Comparison of ENCODE assay signal across 16 cellular contexts in the genomic region with DNA sequence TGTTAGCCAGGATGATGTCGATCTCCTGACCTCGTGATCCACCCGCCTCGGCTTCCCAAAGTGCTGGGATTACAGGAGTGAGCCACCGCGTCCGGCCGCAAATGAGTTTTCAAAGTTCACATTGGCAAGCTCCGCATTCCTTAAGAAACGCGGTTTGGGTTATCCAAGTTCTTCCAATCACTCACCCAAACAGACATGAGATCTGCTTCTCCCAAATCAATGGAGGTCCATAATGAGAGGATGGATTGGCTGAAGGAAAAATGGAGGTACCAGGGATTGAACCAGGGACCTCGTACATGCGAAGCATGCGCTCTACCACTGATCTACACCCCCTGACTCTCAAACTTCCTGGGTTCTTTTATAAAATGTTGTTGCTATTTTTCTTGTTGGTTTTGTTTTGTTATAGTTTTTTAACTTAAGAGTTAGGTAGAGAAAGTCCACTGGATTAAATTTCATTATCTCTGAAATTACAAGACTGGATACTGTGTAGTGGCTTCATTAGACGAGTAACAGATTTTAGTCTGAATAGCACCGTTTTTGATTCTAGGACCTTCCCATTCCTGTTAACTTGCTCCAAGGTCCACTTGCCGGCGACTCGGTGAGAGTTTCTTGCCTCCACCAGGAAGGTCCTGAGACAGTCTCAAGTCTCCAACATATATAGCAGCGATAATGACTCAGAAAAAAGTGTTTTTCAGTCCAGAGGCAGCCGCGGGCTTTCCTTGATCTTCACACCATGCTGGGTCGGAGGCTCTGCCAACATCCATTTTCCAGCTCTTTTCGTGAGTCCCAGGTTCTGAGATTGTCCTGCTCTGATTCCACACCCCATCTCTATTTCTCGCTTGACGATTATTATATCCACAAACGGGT.
A peak's percentile ranks its signal among the peaks of the same experiment; 100 is the strongest.
DNase-seq lines count a peak whose midpoint lies in the region; ATAC-seq and TF ChIP-seq lines count a peak whose summit lies in the region.
"Had no signal": no experiment of that assay in that cellular context is flagged by ENCODE, and none has a peak within 500 bp of the region (broad histone marks: within the 10 kb centered on the region; RNA-seq: fewer than 3 reads in every experiment).

No MANE protein-coding gene starts in this region.

- H3K79me2 ChIP-seq in mammary epithelial cell (ENCODE audit: insufficient read depth, low read length): no peaks in the 10 kb centered on the region
- H3K79me2 ChIP-seq in fibroblast of lung (ENCODE audit: control insufficient read depth, insufficient read depth, low read length): no peaks in the 10 kb centered on the region

- no peak overlapping the region for H3K9ac ChIP-seq in mammary epithelial cell (ENCODE audit: insufficient read depth, low read length)
- no peak overlapping the region for H3K9ac ChIP-seq in fibroblast of lung (ENCODE audit: insufficient read depth, low read length)
- H3K9ac ChIP-seq in skeletal muscle satellite cell (ENCODE audit: low read depth, low read length): no peak overlapping the region

- POLR2A ChIA-PET in MCF 10A (lab: Yijun Ruan, JAX): no interaction called here

- H3K4me3 Mint-ChIP-seq in MCF 10A (ENCODE audit: unreplicated experiment): no peak overlapping the region
- H3K4me3 Mint-ChIP-seq: stimulated activated effector memory CD8-positive, alpha-beta T cell treated with anti-CD3 and anti-CD28 coated beads, Interleukin-12 subunit alpha, Interleukin-12 subunit beta, amount 100 ng/mL, for 72 hours had no signal

- peaks cover 9% of the 10 kb centered on the region for H3K27me3 Mint-ChIP-seq in MCF 10A (ENCODE audit: insufficient read depth, unreplicated experiment)

- dilution Hi-C loops in mammary epithelial cell (cut with HindIII; ENCODE audit: low sequenced_read_pairs): no loop called here

- no peaks in the 10 kb centered on the region for H3K9me3 Mint-ChIP-seq in MCF 10A (ENCODE audit: unreplicated experiment)
- H3K9me3 Mint-ChIP-seq: stimulated activated effector memory CD8-positive, alpha-beta T cell treated with anti-CD3 and anti-CD28 coated beads, Interleukin-12 subunit alpha, Interleukin-12 subunit beta, amount 100 ng/mL, for 72 hours had no signal

- no peaks in the 10 kb centered on the region for H3K36me3 ChIP-seq in mammary epithelial cell (ENCODE audit: insufficient read depth, low read length)
- no peaks in the 10 kb centered on the region for H3K36me3 ChIP-seq in fibroblast of lung (ENCODE audit: control insufficient read depth, insufficient read depth, low read length)
- no peaks in the 10 kb centered on the region for H3K36me3 ChIP-seq in skeletal muscle satellite cell (ENCODE audit: insufficient read depth, low read length)
- H3K36me3 ChIP-seq: vagina had no signal

- TF ChIP-seq CTCF in mammary epithelial cell (conservative IDR thresholded peaks at IDR 0.05 in 1 of 2, IDR thresholded peaks at IDR 0.05 in 1 of 2; ENCODE audit: extremely low read depth in 1 of 2, insufficient read depth in 1 of 2, low read depth in 1 of 2, low read length in 2 of 2) (no peak), MCF 10A (IDR thresholded peaks at IDR 0.05; ENCODE audit: unreplicated experiment) (no peak), fibroblast of lung (conservative IDR thresholded peaks at IDR 0.05 in 1 of 2, IDR thresholded peaks at IDR 0.05 in 1 of 2; ENCODE audit: low read depth in 1 of 2, low read length in 2 of 2) (no peak)

- TSS peak; percentile 72 for BruUV-seq in mammary epithelial cell (replicated peaks; lab: Mats Ljungman, UMichigan)
- no TSS peak for BruUV-seq in MCF 10A (replicated peaks; lab: Mats Ljungman, UMichigan)

- DNase-seq in mammary epithelial cell: peak; percentile 64
- no peak for DNase-seq in MCF 10A (ENCODE audit: unreplicated experiment)
- peak in 1 of 2 donors; percentile 38 for DNase-seq in fibroblast of lung (ENCODE audit: low read depth in 2 of 2)
- no peak for DNase-seq in GM03348 (ENCODE audit: low spot score)
- no peak for DNase-seq in HuH-7.5 (ENCODE audit: low spot score)
- no peak for DNase-seq in ecto neural progenitor cell (ENCODE audit: low spot score)
- DNase-seq: activated CD4-positive, alpha-beta T cell treated with anti-CD3 and anti-CD28 coated beads for 48 hours; activated effector memory CD4-positive, alpha-beta T cell treated with Interleukin-2 at 50 U/mL for 16 hours; cerebellar nuclear complex; MM.1S; mucosa of descending colon; stimulated activated CD4-positive, alpha-beta T cell treated with anti-CD3 and anti-CD28 coated beads, Interleukin-4, amount 100 ng/mL, for 1 hour had no signal

- H3K9me3 ChIP-seq in mammary epithelial cell (replicated peaks; ENCODE audit: insufficient read depth, low read length) (no peaks in the 10 kb centered on the region), fibroblast of lung (ENCODE audit: control insufficient read depth, insufficient read depth, low read depth, low read length) (no peaks in the 10 kb centered on the region), skeletal muscle satellite cell (replicated peaks; ENCODE audit: low read length) (no peaks in the 10 kb centered on the region)
- H3K9me3 ChIP-seq: mucosa of descending colon, vagina had no signal

- H3K27ac ChIP-seq in mammary epithelial cell (ENCODE audit: insufficient read depth, low read depth, low read length): no peak overlapping the region
- H3K27ac ChIP-seq in fibroblast of lung (ENCODE audit: insufficient read depth, low read length): no peak overlapping the region
- H3K27ac ChIP-seq: vagina had no signal

- H4K20me1 ChIP-seq in mammary epithelial cell (ENCODE audit: insufficient read depth, low read length) (no peaks in the 10 kb centered on the region), fibroblast of lung (ENCODE audit: control insufficient read depth, extremely low read depth, insufficient read depth, low read length) (no peaks in the 10 kb centered on the region)

- CTCF ChIA-PET in mammary epithelial cell (lab: Charles Lee; ENCODE audit: low non-redundant PET): no interaction called here
- CTCF ChIA-PET in MCF 10A (lab: Yijun Ruan, JAX): interaction anchor here (0.7 to 1.0 kb wide), 2 partner anchors 142 to 932 kb away, joined by 3 to 4 read pairs; no protein-coding TSS in a partner anchor

- WGBS in mammary epithelial cell (ENCODE audit: low coverage, missing lambda C conversion rate): 85% methylated on average over 15 of the region's 27 CpGs

- ATAC-seq in SK-N-SH treated with all-trans-retinoic acid at 6 μM for 48 hours: peak; percentile 79
- ATAC-seq: mucosa of descending colon; stimulated activated effector memory CD8-positive, alpha-beta T cell treated with anti-CD3 and anti-CD28 coated beads, Interleukin-12 subunit alpha, Interleukin-12 subunit beta, amount 100 ng/mL, for 72 hours had no signal

- intact Hi-C loops in mammary epithelial cell (cut with micrococcal nuclease) (loop anchor here (2.0 kb wide), 1 partner anchor 15 kb away; no protein-coding TSS in a partner anchor), MCF 10A (cut with micrococcal nuclease) (no loop called here)

- H3K4me1 ChIP-seq in mammary epithelial cell (ENCODE audit: insufficient read depth, low read length): no peaks in the 10 kb centered on the region
- no peaks in the 10 kb centered on the region for H3K4me1 ChIP-seq in fibroblast of lung (ENCODE audit: control insufficient read depth, extremely low read depth, insufficient read depth, low read length)
- H3K4me1 ChIP-seq in skeletal muscle satellite cell (ENCODE audit: control insufficient read depth, insufficient read depth, low read length): peaks cover 5% of the 10 kb centered on the region
- H3K4me1 ChIP-seq: vagina had no signal

- H2AFZ ChIP-seq in mammary epithelial cell (ENCODE audit: low read depth, low read length): no peak overlapping the region
- no peak overlapping the region for H2AFZ ChIP-seq in fibroblast of lung (ENCODE audit: low read length)

- in situ Hi-C loops in mammary epithelial cell (cut with MboI; ENCODE audit: low sequenced_read_pairs in 2 of 2): loop anchor here (10.0 to 25.0 kb wide), 3 partner anchors 209 to 319 kb away; partner anchors contain the start of gene ZNF311 (in 1 of the 2)

- H3K27ac Mint-ChIP-seq in MCF 10A (ENCODE audit: low read depth, unreplicated experiment): no peak overlapping the region
- H3K27ac Mint-ChIP-seq: stimulated activated effector memory CD8-positive, alpha-beta T cell treated with anti-CD3 and anti-CD28 coated beads, Interleukin-12 subunit alpha, Interleukin-12 subunit beta, amount 100 ng/mL, for 72 hours had no signal

- H3K4me3 ChIP-seq in mammary epithelial cell (replicated peaks in 1 of 3; ENCODE audit: insufficient read depth in 1 of 3, low read depth in 2 of 3, low read length in 3 of 3) (no peak overlapping the region), fibroblast of lung (replicated peaks in 1 of 4; ENCODE audit: control extremely low read depth in 1 of 4, insufficient read depth in 1 of 4, low read depth in 3 of 4, low read length in 4 of 4) (peak overlapping the region in 3 of 4 experiments; percentile 32 to 49 (median 42)), skeletal muscle satellite cell (ENCODE audit: low read length) (peak overlapping the region; percentile 61)
- H3K4me3 ChIP-seq: mucosa of descending colon, vagina had no signal

- H3K27me3 ChIP-seq in mammary epithelial cell (ENCODE audit: insufficient read depth, low read length) (no peaks in the 10 kb centered on the region), fibroblast of lung (ENCODE audit: control insufficient read depth, insufficient read depth, low read length) (peaks cover 10% of the 10 kb centered on the region), skeletal muscle satellite cell (ENCODE audit: control insufficient read depth, insufficient read depth, low read length) (peaks cover 44% of the 10 kb centered on the region)
- H3K27me3 ChIP-seq: vagina had no signal

- H3K4me2 ChIP-seq in mammary epithelial cell (ENCODE audit: insufficient read depth, low read depth, low read length): no peak overlapping the region
- H3K4me2 ChIP-seq in fibroblast of lung (ENCODE audit: extremely low read depth, insufficient read depth, low read length): no peak overlapping the region
- peak overlapping the region; percentile 72 for H3K4me2 ChIP-seq in skeletal muscle satellite cell (ENCODE audit: low read length)

- peaks cover 5% of the 10 kb centered on the region for H3K4me1 Mint-ChIP-seq in MCF 10A (ENCODE audit: insufficient read depth, unreplicated experiment)

- H3K36me3 Mint-ChIP-seq in MCF 10A (ENCODE audit: insufficient read depth, unreplicated experiment): no peaks in the 10 kb centered on the region
- H3K36me3 Mint-ChIP-seq: stimulated activated effector memory CD8-positive, alpha-beta T cell treated with anti-CD3 and anti-CD28 coated beads, Interleukin-12 subunit alpha, Interleukin-12 subunit beta, amount 100 ng/mL, for 72 hours had no signal

TF ChIP-seq in SK-N-SH treated with all-trans-retinoic acid at 6 μM for 48 hours, 23 proteins besides CTCF, POLR2A, EP300 and RAD21 (continues in another document):
- TF ChIP-seq ARNTL (CRISPR knock-in tag; IDR thresholded peaks at IDR 0.05; ENCODE audit: borderline replicate concordance, low read depth) (no peak), CSDC2 (CRISPR knock-in tag; IDR thresholded peaks at IDR 0.05) (no peak), BACH2 (CRISPR knock-in tag; IDR thresholded peaks at IDR 0.05; ENCODE audit: borderline replicate concordance) (no peak), RARB (CRISPR knock-in tag; IDR thresholded peaks at IDR 0.05) (no peak), TCF4 (CRISPR knock-in tag; IDR thresholded peaks at IDR 0.05; ENCODE audit: borderline replicate concordance) (no peak)

Comparison
In these comparisons a context has a peak if more than half of its experiments do, and no peak if none do; other contexts are left out.
1. H3K4me3 ChIP-seq: peak in fibroblast of lung (3 of 4) and skeletal muscle satellite cell (single experiment); none in mammary epithelial cell (0 of 3).